8 cellular contexts compared by ENCODE assay signal in the genomic region with DNA sequence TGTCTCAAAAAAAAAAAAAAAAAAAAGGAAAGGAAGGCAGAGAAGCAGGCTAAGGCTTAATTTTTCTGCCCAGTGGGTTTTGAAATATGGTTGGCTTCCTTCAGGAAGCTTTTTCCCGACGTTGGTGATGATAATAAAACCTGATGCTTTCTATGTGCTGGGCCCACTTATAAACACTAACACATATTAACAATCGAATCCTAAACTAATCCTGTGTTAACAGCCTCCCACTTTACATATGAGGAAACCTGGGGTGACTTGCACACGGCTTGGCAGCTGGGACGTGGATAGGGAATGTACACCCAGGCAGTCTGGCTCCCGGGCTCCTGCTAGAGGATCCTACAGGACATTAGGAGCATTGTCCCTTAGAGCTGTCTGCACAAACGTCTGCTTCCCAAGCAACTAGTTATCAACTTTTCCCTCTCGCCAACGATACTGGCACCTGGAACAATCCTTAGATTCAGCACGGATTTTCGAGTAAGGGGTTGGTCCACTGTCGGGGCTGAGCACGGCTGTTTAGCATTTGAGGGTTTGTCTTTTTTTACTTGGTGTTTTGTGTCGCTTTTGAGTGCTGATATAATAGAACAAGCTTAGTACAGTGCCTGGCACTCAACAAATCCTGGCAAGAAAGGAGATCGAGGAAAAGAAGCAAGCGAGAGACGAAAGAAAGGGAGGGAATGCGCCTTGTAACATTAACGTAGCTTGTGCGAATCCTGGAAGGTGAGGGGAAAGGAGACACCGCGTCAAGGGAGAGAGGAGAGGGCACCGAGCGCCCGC. TPM values are rescaled to one million over a fixed set of nuclear protein-coding genes. Genes with fewer than 3 reads are reported as not detected.
DNase-seq lines count a peak whose midpoint lies in the region; ATAC-seq and TF ChIP-seq lines count a peak whose summit lies in the region.

No MANE protein-coding gene starts in this region.

- H3K4me3 ChIP-seq in iPS DF 6.9 (ENCODE audit: low read length), result peak overlapping the region; percentile 22; the same call in 1 of the 2 replicates
- peak overlapping the region; percentile 28 to 100 (median 96) for H3K4me3 ChIP-seq in sigmoid colon

- DNase-seq in Ammon's horn (ENCODE audit: low spot score), result peak; percentile 62
- peak; percentile 48 for DNase-seq in NCI-H2227 treated with DMSO at 0.1 percent for 48 hours (lab: John Stamatoyannopoulos, UW)
- no peak for DNase-seq in iPS DF 6.9 (ENCODE audit: low read depth, low spot score)
- DNase-seq in sigmoid colon, result peak; percentile 78
- no peak for DNase-seq in activated gamma-delta T cell treated with Interleukin-2 at 50 U/mL for 16 hours

- TF ChIP-seq EP300 in sigmoid colon (IDR thresholded peaks at IDR 0.05), result no peak

- no peak for TF ChIP-seq POLR2A in sigmoid colon (IDR thresholded peaks at IDR 0.05)

- peak in 3 of 4 experiments; percentile 13 to 35 (median 35) for TF ChIP-seq CTCF in sigmoid colon (IDR thresholded peaks at IDR 0.05)

- intact Hi-C loops in sigmoid colon (cut with DNase I), result loop anchor here (5.0 to 10.0 kb wide), 7 partner anchors 67 to 780 kb away; a partner anchor contains a TSS

- no CpG with 5 or more reads among the region's 25 CpGs for WGBS in iPS DF 6.9 (ENCODE audit: insufficient coverage, insufficient read length)
- 1 to 5% methylated on average over 25 of the region's 25 CpGs for WGBS in sigmoid colon, 2 donors

- H3K9me3 ChIP-seq in iPS DF 6.9 (ENCODE audit: control insufficient read depth, insufficient read depth, low read length), result no peaks in the 10 kb centered on the region
- H3K9me3 ChIP-seq in sigmoid colon, result no peaks in the 10 kb centered on the region

- H3K4me1 ChIP-seq in iPS DF 6.9 (ENCODE audit: control insufficient read depth, insufficient read depth, low read length) (0 out of 2 replicates have a peak, but pooled peaks cover 1% of the 10 kb centered on the region), sigmoid colon (peaks cover 0 to 30% (median 21%) of the 10 kb centered on the region in 4 donors)

- no peaks in the 10 kb centered on the region for H3K27me3 ChIP-seq in iPS DF 6.9 (ENCODE audit: control insufficient read depth, insufficient read depth, low read length)
- H3K27me3 ChIP-seq in sigmoid colon, result no peaks in the 10 kb centered on the region

- peak overlapping the region; percentile 52 for H3K27ac ChIP-seq in angular gyrus (ENCODE audit: low read depth, low read length)
- no peak overlapping the region for H3K27ac ChIP-seq in iPS DF 6.9 (ENCODE audit: low read length)
- H3K27ac ChIP-seq in sigmoid colon, result peak overlapping the region; percentile 83 to 97 (median 92)

- peak; percentile 47 for ATAC-seq in GM18870 (IDR thresholded peaks at IDR 0.05; ENCODE audit: unreplicated experiment)
- peak; percentile 28 for ATAC-seq in HG03066 (IDR thresholded peaks at IDR 0.05; ENCODE audit: low read depth, unreplicated experiment)

- H3K36me3 ChIP-seq in iPS DF 6.9 (ENCODE audit: control insufficient read depth, insufficient read depth, low read length) (no peaks in the 10 kb centered on the region), sigmoid colon (no peaks in the 10 kb centered on the region)

RNA-seq across cellular contexts. Expression of a gene that starts 0.6 kb away (rescaled TPM):
- total RNA-seq in sigmoid colon, result 100 to 1,000 TPM; 171 to 291 (median 193) TPM
- 10 to 100 TPM in 1 of 3 donors, 1 to 10 TPM in 2; 5.1 to 15.0 (median 9.4) TPM for polyA plus RNA-seq in sigmoid colon

RNA-seq across cellular contexts. Expression of a gene that starts 19.1 kb away (rescaled TPM):
- not detected for total RNA-seq in sigmoid colon
- polyA plus RNA-seq in sigmoid colon, result not detected

Comparison
In these comparisons a context has a peak if more than half of its experiments do, and no peak if none do; other contexts are left out.
1. DNase-seq: peak in Ammon's horn (single experiment), NCI-H2227 treated with DMSO at 0.1 percent for 48 hours (single experiment) and sigmoid colon (single experiment); none in iPS DF 6.9 (single experiment) and activated gamma-delta T cell treated with Interleukin-2 at 50 U/mL for 16 hours (single experiment).